1 cellular context compared by ENCODE assay signal in genomic region chr6:32975886-32976285, GRCh38.
TF ChIP-seq lines count a peak whose summit lies in the region.

No MANE protein-coding gene starts in this region.

TF ChIP-seq in SK-N-SH, 30 proteins besides CTCF, POLR2A, EP300 and RAD21 (continued from another document):
- TF ChIP-seq REST (IDR thresholded peaks at IDR 0.05; ENCODE audit: low read depth, low read length) (no peak), SIN3A (IDR thresholded peaks at IDR 0.05; ENCODE audit: borderline replicate concordance, low read depth, low read length) (no peak)
